Comparison of ENCODE assay signal across 8 cellular contexts in genomic region chr15:84653584-84653909, GRCh38. TPM values are rescaled to one million over a fixed set of nuclear protein-coding genes. Genes with fewer than 3 reads are reported as not detected.
A peak's percentile ranks its signal among the peaks of the same experiment; 100 is the strongest.
DNase-seq lines count a peak whose midpoint lies in the region; ATAC-seq and TF ChIP-seq lines count a peak whose summit lies in the region.

No MANE protein-coding gene starts in this region.

- DNase-seq in GM23338 (ENCODE audit: low spot score) (no peak), SK-N-SH (peak; percentile 30), fibroblast of villous mesenchyme (ENCODE audit: low read depth) (no peak), skeletal muscle cell (ENCODE audit: low read depth) (no peak), ACHN (no peak)
- DNase-seq in activated CD4-positive, CD25-positive, alpha-beta regulatory T cell (lab: John Stamatoyannopoulos, UW), result no peak

- no peak for TF ChIP-seq RAD21 in SK-N-SH (IDR thresholded peaks at IDR 0.05; ENCODE audit: low read length)

- peaks cover 13% of the 10 kb centered on the region for H3K27me3 Mint-ChIP-seq in GM23338 (ENCODE audit: insufficient read depth, low read depth, poor library complexity)

- H3K27ac Mint-ChIP-seq in GM23338, result peak overlapping the region; percentile 97

- no peaks in the 10 kb centered on the region; the same call in 2 of the 3 replicates for H3K9me3 Mint-ChIP-seq in GM23338

- H3K36me3 Mint-ChIP-seq in GM23338 (ENCODE audit: low read depth), result peaks cover 37% of the 10 kb centered on the region

- no peaks in the 10 kb centered on the region for H3K9me3 ChIP-seq in SK-N-SH

- peak overlapping the region; percentile 86 for H2AFZ ChIP-seq in GM23338
- 0 out of 2 replicates have a peak overlapping the region, but pooled peaks have one; percentile 59 for H2AFZ ChIP-seq in SK-N-SH (ENCODE audit: low read depth)

- H3K4me3 ChIP-seq in GM23338 (peak overlapping the region; percentile 98), SK-N-SH (ENCODE audit: low read depth in 2 of 2, low read length in 1 of 2) (peak overlapping the region; percentile 54 to 92), fibroblast of villous mesenchyme (ENCODE audit: low read depth, low read length) (peak overlapping the region; percentile 95), skeletal muscle cell (ENCODE audit: low read depth, low read length) (peak overlapping the region; percentile 86)

- H3F3A ChIP-seq in GM23338 (replicated peaks; ENCODE audit: low read depth) (peaks cover 15% of the 10 kb centered on the region), SK-N-SH (replicated peaks; ENCODE audit: insufficient read depth) (peaks cover 15% of the 10 kb centered on the region)

- H3K4me1 ChIP-seq in GM23338 (ENCODE audit: insufficient read depth), result peaks cover 17% of the 10 kb centered on the region
- H3K4me1 ChIP-seq in SK-N-SH (ENCODE audit: control insufficient read depth in 1 of 2, insufficient read depth in 2 of 2, low read depth in 1 of 2, low read length in 1 of 2), result peaks cover 21 to 30% of the 10 kb centered on the region in 2 experiments; a peak in 2 of 4 replicates

- H3K9me2 ChIP-seq in GM23338 (ENCODE audit: insufficient read depth) (no peaks in the 10 kb centered on the region), SK-N-SH (no peaks in the 10 kb centered on the region)

- in situ Hi-C loops in ACHN (cut with HindIII; ENCODE audit: low pct_ligation_motif_present, low pct_unique_long_range_greater_than_20kb, low sequenced_read_pairs), result no loop called here

- H3K27me3 ChIP-seq in GM23338 (ENCODE audit: insufficient read depth) (peaks cover 12% of the 10 kb centered on the region), SK-N-SH (ENCODE audit: insufficient read depth) (no peaks in the 10 kb centered on the region)

- TF ChIP-seq CTCF in GM23338 (conservative IDR thresholded peaks at IDR 0.05; ENCODE audit: low read depth in 2 of 2), result no peak
- no peak for TF ChIP-seq CTCF in SK-N-SH (IDR thresholded peaks at IDR 0.05)
- TF ChIP-seq CTCF in fibroblast of villous mesenchyme (IDR thresholded peaks at IDR 0.05; ENCODE audit: insufficient read depth, low read depth, low read length), result no peak

- POLR2A ChIA-PET in SK-N-SH (lab: Yijun Ruan, JAX), result interaction anchor here (0.6 to 2.4 kb wide), 16 partner anchors 9 to 1056 kb away, joined by 3 to 12 read pairs (median 4); partner anchors contain the start of genes SEC11A and ZSCAN2

- CTCF ChIA-PET in SK-N-SH (lab: Yijun Ruan, JAX), result interaction anchor here (0.6 to 2.6 kb wide), 13 partner anchors 10 to 276 kb away, joined by 3 to 17 read pairs (median 5); no protein-coding TSS in a partner anchor

- TF ChIP-seq EP300 in SK-N-SH (IDR thresholded peaks at IDR 0.05; ENCODE audit: borderline replicate concordance in 1 of 2, low read depth in 1 of 2, low read length in 1 of 2), result no peak

- H3K4me2 ChIP-seq in GM23338 (peak overlapping the region; percentile 90), SK-N-SH (peak overlapping the region; percentile 79)

- H4K20me1 ChIP-seq in GM23338 (replicated peaks; ENCODE audit: insufficient read depth) (peaks cover 5% of the 10 kb centered on the region; the same call in 1 of the 2 replicates), SK-N-SH (ENCODE audit: insufficient read depth) (no peaks in the 10 kb centered on the region)

- peaks cover 23% of the 10 kb centered on the region; the same call in 1 of the 2 replicates for H3K36me3 ChIP-seq in GM23338 (ENCODE audit: insufficient read depth)
- peaks cover 20 to 27% of the 10 kb centered on the region in 2 experiments for H3K36me3 ChIP-seq in SK-N-SH (replicated peaks in 1 of 2; ENCODE audit: control insufficient read depth in 1 of 2, insufficient read depth in 2 of 2, low read length in 1 of 2)

- H3K4me3 Mint-ChIP-seq in GM23338, result peak overlapping the region; percentile 99

- WGBS in SK-N-SH (ENCODE audit: low lambda C conversion rate), result 5% methylated on average over 7 of the region's 7 CpGs

- H3K9ac ChIP-seq in SK-N-SH, result peak overlapping the region; percentile 89

- H3K4me1 Mint-ChIP-seq in GM23338, result peaks cover 17% of the 10 kb centered on the region; the same call in 2 of the 3 replicates

- ATAC-seq in GM23338, result no peak
- no peak for ATAC-seq in GM21528 (IDR thresholded peaks at IDR 0.05; ENCODE audit: low FRiP score, unreplicated experiment)
- no peak for ATAC-seq in GM18517 (IDR thresholded peaks at IDR 0.05; ENCODE audit: unreplicated experiment)

- H3K27ac ChIP-seq in GM23338 (ENCODE audit: low read depth) (peak overlapping the region; percentile 84), SK-N-SH (ENCODE audit: low read depth in 2 of 2, low read length in 1 of 2) (peak overlapping the region; percentile 72 to 86)

- H3K79me2 ChIP-seq in GM23338 (replicated peaks; ENCODE audit: insufficient read depth) (peaks cover 24% of the 10 kb centered on the region), SK-N-SH (ENCODE audit: insufficient read depth) (peaks cover 35% of the 10 kb centered on the region)

TF ChIP-seq in GM23338, 12 proteins besides CTCF, POLR2A, EP300 and RAD21:
- TF ChIP-seq, protein P1, sequence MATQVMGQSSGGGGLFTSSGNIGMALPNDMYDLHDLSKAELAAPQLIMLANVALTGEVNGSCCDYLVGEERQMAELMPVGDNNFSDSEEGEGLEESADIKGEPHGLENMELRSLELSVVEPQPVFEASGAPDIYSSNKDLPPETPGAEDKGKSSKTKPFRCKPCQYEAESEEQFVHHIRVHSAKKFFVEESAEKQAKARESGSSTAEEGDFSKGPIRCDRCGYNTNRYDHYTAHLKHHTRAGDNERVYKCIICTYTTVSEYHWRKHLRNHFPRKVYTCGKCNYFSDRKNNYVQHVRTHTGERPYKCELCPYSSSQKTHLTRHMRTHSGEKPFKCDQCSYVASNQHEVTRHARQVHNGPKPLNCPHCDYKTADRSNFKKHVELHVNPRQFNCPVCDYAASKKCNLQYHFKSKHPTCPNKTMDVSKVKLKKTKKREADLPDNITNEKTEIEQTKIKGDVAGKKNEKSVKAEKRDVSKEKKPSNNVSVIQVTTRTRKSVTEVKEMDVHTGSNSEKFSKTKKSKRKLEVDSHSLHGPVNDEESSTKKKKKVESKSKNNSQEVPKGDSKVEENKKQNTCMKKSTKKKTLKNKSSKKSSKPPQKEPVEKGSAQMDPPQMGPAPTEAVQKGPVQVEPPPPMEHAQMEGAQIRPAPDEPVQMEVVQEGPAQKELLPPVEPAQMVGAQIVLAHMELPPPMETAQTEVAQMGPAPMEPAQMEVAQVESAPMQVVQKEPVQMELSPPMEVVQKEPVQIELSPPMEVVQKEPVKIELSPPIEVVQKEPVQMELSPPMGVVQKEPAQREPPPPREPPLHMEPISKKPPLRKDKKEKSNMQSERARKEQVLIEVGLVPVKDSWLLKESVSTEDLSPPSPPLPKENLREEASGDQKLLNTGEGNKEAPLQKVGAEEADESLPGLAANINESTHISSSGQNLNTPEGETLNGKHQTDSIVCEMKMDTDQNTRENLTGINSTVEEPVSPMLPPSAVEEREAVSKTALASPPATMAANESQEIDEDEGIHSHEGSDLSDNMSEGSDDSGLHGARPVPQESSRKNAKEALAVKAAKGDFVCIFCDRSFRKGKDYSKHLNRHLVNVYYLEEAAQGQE (IDR thresholded peaks at IDR 0.05; ENCODE audit: unreplicated experiment), result no peak

TF ChIP-seq in SK-N-SH, 30 proteins besides CTCF, POLR2A, EP300 and RAD21 (continues in another document):
- TF ChIP-seq MEF2A (IDR thresholded peaks at IDR 0.05; ENCODE audit: borderline replicate concordance, low read depth) (no peak), MXI1 (IDR thresholded peaks at IDR 0.05; ENCODE audit: low read depth, low read length) (no peak), USF2 (IDR thresholded peaks at IDR 0.05; ENCODE audit: borderline replicate concordance, low read depth, low read length) (no peak), RFX5 (IDR thresholded peaks at IDR 0.05; ENCODE audit: low read length) (no peak), TCF12 (IDR thresholded peaks at IDR 0.05) (no peak), GABPA (IDR thresholded peaks at IDR 0.05; ENCODE audit: low read depth) (no peak), FOSL2 (IDR thresholded peaks at IDR 0.05; ENCODE audit: borderline replicate concordance, low read depth) (no peak), JUND (IDR thresholded peaks at IDR 0.05) (no peak)
- TF ChIP-seq, protein P2, sequence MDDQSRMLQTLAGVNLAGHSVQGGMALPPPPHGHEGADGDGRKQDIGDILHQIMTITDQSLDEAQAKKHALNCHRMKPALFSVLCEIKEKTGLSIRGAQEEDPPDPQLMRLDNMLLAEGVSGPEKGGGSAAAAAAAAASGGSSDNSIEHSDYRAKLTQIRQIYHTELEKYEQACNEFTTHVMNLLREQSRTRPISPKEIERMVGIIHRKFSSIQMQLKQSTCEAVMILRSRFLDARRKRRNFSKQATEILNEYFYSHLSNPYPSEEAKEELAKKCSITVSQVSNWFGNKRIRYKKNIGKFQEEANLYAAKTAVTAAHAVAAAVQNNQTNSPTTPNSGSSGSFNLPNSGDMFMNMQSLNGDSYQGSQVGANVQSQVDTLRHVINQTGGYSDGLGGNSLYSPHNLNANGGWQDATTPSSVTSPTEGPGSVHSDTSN (IDR thresholded peaks at IDR 0.05), result no peak

RNA-seq across cellular contexts. Expression of gene WDR73, which starts 0.5 kb away (rescaled TPM):
- total RNA-seq in GM23338 (2014; rRNA removed; shearing (Covaris generic)), result 25.2 and 29.3 TPM in 2 replicates
- polyA plus RNA-seq in GM23338 (2016; fragmentation: Nextera tagmentation; extraction: Ambion mirVana), result 14.8 TPM in 2 replicates
- polyA plus RNA-seq in SK-N-SH (2012; rRNA removed), result 32.9 and 49.6 TPM in 2 replicates
- polyA plus RNA-seq in SK-N-SH (2012; cell fraction: cytosol; rRNA removed), result 13.6 and 16.8 TPM in 2 replicates
- polyA plus RNA-seq in SK-N-SH (2012; cell fraction: nucleus; rRNA removed), result 178 and 185 TPM in 2 replicates
- total RNA-seq in fibroblast of villous mesenchyme, result 37.0 and 47.5 TPM in 2 replicates

RNA-seq across cellular contexts. Expression of gene NMB, which starts 4.5 kb away (rescaled TPM):
- 19.8 and 22.0 TPM in 2 replicates for total RNA-seq in GM23338 (2014; rRNA removed; shearing (Covaris generic))
- 17.0 and 18.1 TPM in 2 replicates for polyA plus RNA-seq in GM23338 (2016; fragmentation: Nextera tagmentation; extraction: Ambion mirVana)
- 5.3 and 6.5 TPM in 2 replicates for polyA plus RNA-seq in SK-N-SH (2012; rRNA removed)
- 4.3 and 5.8 TPM in 2 replicates for polyA plus RNA-seq in SK-N-SH (2012; cell fraction: cytosol; rRNA removed)
- 4.1 and 4.6 TPM in 2 replicates for polyA plus RNA-seq in SK-N-SH (2012; cell fraction: nucleus; rRNA removed)
- total RNA-seq in fibroblast of villous mesenchyme, result 1.7 and 1.9 TPM in 2 replicates

RNA-seq across cellular contexts. Expression of gene ZSCAN2, which starts 52.7 kb away (rescaled TPM):
- 63.9 and 93.0 TPM in 2 replicates for total RNA-seq in GM23338 (2014; rRNA removed; shearing (Covaris generic))
- polyA plus RNA-seq in GM23338 (2016; fragmentation: Nextera tagmentation; extraction: Ambion mirVana) (42.7 and 45.8 TPM in 2 replicates), SK-N-SH (2012; rRNA removed) (17.8 and 22.0 TPM in 2 replicates)
- 15.7 and 18.0 TPM in 2 replicates for polyA plus RNA-seq in SK-N-SH (2012; cell fraction: cytosol; rRNA removed)
- polyA plus RNA-seq in SK-N-SH (2012; cell fraction: nucleus; rRNA removed), result 19.0 and 25.0 TPM in 2 replicates
- 5.6 and 7.1 TPM in 2 replicates for total RNA-seq in fibroblast of villous mesenchyme
